11 cellular contexts compared by ENCODE assay signal in the genomic region with DNA sequence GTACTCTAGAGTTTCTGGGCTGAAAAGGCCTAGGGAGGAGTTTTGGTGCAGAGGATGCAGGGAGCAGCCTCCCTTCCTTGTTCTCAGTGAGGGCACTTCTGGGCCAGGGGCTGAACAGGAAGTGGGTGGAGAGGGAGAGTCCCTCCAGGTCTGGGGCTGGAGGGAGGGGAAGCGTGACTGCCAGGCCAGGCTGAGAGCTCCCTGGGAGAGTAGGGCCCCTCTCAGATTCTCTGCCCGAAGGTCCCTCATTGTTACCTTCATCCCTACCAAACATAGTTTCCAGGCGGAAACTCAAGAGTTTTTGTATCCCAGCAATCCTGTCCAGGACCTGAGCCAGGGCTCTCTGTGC. TPM values are rescaled to one million over a fixed set of nuclear protein-coding genes. Genes with fewer than 3 reads are reported as not detected.
DNase-seq lines count a peak whose midpoint lies in the region; ATAC-seq and TF ChIP-seq lines count a peak whose summit lies in the region.
"Had no signal": no experiment of that assay in that cellular context is flagged by ENCODE, and none has a peak within 500 bp of the region (broad histone marks: within the 10 kb centered on the region; RNA-seq: fewer than 3 reads in every experiment).

No MANE protein-coding gene starts in this region.

- DNase-seq in Right ventricle myocardium inferior (ENCODE audit: missing footprints): peak; percentile 44
- no peak for DNase-seq in left ventricle myocardium inferior
- DNase-seq in endothelial cell (ENCODE audit: low spot score): peak; percentile 35
- peak in 1 of 2 donors; percentile 63 for DNase-seq in upper lobe of left lung
- DNase-seq in DMS79 treated with DMSO at 0.1 percent for 48 hours (lab: John Stamatoyannopoulos, UW): no peak
- DNase-seq in pons (ENCODE audit: low spot score): no peak
- DNase-seq: activated CD4-positive, alpha-beta T cell treated with anti-CD3 and anti-CD28 coated beads, Interleukin-2, amount 50 U/mL, for 1 hour; NCI-H446 had no signal

- no peaks in the 10 kb centered on the region for H3K9me3 Mint-ChIP-seq in endothelial cell (ENCODE audit: unreplicated experiment)

- ATAC-seq in Right ventricle myocardium inferior: no peak
- peak; percentile 47 for ATAC-seq in HG03378 (IDR thresholded peaks at IDR 0.05; ENCODE audit: unreplicated experiment)
- ATAC-seq in upper lobe of left lung (ENCODE audit: low FRiP score in 2 of 2): no peak
- ATAC-seq in HG03457 (IDR thresholded peaks at IDR 0.05; ENCODE audit: unreplicated experiment): no peak
- ATAC-seq: left lobe of liver had no signal

- peak overlapping the region; percentile 86 for H3K27ac Mint-ChIP-seq in endothelial cell (ENCODE audit: unreplicated experiment)

- TF ChIP-seq CTCF in left ventricle myocardium inferior (IDR thresholded peaks at IDR 0.05; ENCODE audit: borderline replicate concordance): no peak
- no peak for TF ChIP-seq CTCF in endothelial cell (IDR thresholded peaks at IDR 0.05; ENCODE audit: unreplicated experiment)
- TF ChIP-seq CTCF in upper lobe of left lung (IDR thresholded peaks at IDR 0.05): no peak

- no peak for TF ChIP-seq POLR2A in upper lobe of left lung (IDR thresholded peaks at IDR 0.05)

- H3K36me3 Mint-ChIP-seq in endothelial cell (ENCODE audit: low read depth, unreplicated experiment): no peaks in the 10 kb centered on the region

- H3K4me3 ChIP-seq in left ventricle myocardium inferior (no peak overlapping the region), upper lobe of left lung (no peak overlapping the region)

- H3K36me3 ChIP-seq in left ventricle myocardium inferior (no peaks in the 10 kb centered on the region), upper lobe of left lung (no peaks in the 10 kb centered on the region)

- H3K27ac ChIP-seq in left ventricle myocardium inferior (replicated peaks): no peak overlapping the region
- H3K27ac ChIP-seq in upper lobe of left lung: peak overlapping the region in 3 of 4 donors; percentile 35 to 39 (median 36)

- H3K4me1 ChIP-seq in left ventricle myocardium inferior (no peaks in the 10 kb centered on the region), upper lobe of left lung (peaks cover 23 to 26% (median 25%) of the 10 kb centered on the region in 4 donors)

- H3K27me3 Mint-ChIP-seq in endothelial cell (ENCODE audit: unreplicated experiment): peaks cover 1% of the 10 kb centered on the region

- H3K27me3 ChIP-seq in left ventricle myocardium inferior (ENCODE audit: low read depth) (no peaks in the 10 kb centered on the region), upper lobe of left lung (no peaks in the 10 kb centered on the region)

- TF ChIP-seq EP300 in upper lobe of left lung (IDR thresholded peaks at IDR 0.05): no peak

- H3K4me1 Mint-ChIP-seq in endothelial cell (ENCODE audit: unreplicated experiment): peaks cover 25% of the 10 kb centered on the region

- no peak overlapping the region for H3K4me3 Mint-ChIP-seq in endothelial cell (ENCODE audit: unreplicated experiment)

- H3K9me3 ChIP-seq in left ventricle myocardium inferior (replicated peaks) (no peaks in the 10 kb centered on the region), upper lobe of left lung (no peaks in the 10 kb centered on the region)

- intact Hi-C loops in Right ventricle myocardium inferior (cut with DNase I): no loop called here
- intact Hi-C loops in left ventricle myocardium inferior (cut with micrococcal nuclease): no loop called here

- 32 to 60% methylated on average over 2 to 3 of the region's 3 CpGs for WGBS in upper lobe of left lung, 2 donors

RNA-seq across cellular contexts. Expression of a gene that starts 36.8 kb away (rescaled TPM):
- total RNA-seq in Right ventricle myocardium inferior: 40.6 TPM
- 24.4 TPM for total RNA-seq in left ventricle myocardium inferior
- 3.6 TPM for total RNA-seq in endothelial cell (ENCODE audit: unreplicated experiment)
- total RNA-seq in upper lobe of left lung: 10 to 100 TPM in 5 of 6 donors, 1 to 10 TPM in 1; 8.4 to 36.5 (median 19.8) TPM

RNA-seq across cellular contexts. Expression of a gene that starts 41.8 kb away (rescaled TPM):
- total RNA-seq in Right ventricle myocardium inferior (2.8 TPM), left ventricle myocardium inferior (1.5 TPM), endothelial cell (ENCODE audit: unreplicated experiment) (1.5 TPM), upper lobe of left lung (under 1 TPM in 5 of 6 donors, not detected in 1; 0.44 to 0.89 (median 0.60) TPM)

Comparison
In these comparisons a context has a peak if more than half of its experiments do, and no peak if none do; other contexts are left out.
1. DNase-seq: peak in Right ventricle myocardium inferior (single experiment) and endothelial cell (single experiment); none in left ventricle myocardium inferior (single experiment), DMS79 treated with DMSO at 0.1 percent for 48 hours (single experiment) and pons (single experiment).